27 cellular contexts compared by ENCODE assay signal in the genomic region with DNA sequence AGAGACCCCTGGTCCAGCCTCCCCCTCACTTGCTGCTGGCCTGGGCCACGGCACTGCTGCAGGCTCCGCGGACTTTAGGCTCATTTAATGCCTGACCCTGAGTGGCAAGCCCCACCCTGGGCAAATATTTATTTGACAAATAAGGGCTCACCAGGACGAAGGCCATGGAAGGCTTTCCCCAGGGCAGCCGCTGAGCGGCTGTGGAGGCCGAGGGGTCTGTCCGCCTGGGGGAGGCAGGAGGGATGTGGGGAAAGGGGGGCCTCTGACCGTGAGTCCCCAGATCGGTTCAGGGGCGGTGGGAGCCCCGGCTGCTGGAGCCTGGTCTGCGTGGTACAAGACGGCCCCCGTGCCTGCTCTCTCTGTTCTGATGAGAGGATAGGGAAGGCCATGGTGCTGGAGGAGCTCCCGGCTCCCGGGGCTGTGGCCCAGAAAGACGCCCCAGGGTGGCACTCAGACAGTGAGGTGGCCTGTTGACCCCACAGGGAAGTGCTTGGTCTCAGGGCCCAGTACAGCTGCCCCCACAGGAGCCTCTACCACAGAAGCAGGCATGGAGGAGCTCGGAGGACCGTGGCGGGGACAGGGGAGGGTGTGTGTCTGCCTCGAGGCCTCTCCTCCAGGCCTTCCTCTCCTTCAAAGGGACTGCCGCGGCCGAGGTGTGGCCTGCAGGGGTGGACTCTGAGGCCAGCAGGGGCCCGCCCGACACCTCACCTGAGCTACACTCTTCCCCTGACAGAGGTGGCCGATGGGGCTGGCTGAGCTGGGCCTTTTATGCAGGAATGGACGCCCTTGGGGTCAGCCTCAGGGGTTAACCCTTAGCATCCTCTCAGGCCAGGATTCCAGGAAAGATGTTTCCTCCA. TPM values are rescaled to one million over a fixed set of nuclear protein-coding genes. Genes with fewer than 3 reads are reported as not detected.
DNase-seq lines count a peak whose midpoint lies in the region; ATAC-seq and TF ChIP-seq lines count a peak whose summit lies in the region.
"Had no signal": no experiment of that assay in that cellular context is flagged by ENCODE, and none has a peak within 500 bp of the region (broad histone marks: within the 10 kb centered on the region; RNA-seq: fewer than 3 reads in every experiment).

No MANE protein-coding gene starts in this region.

- H3K27ac ChIP-seq in left lung (no peak overlapping the region), prostate gland (no peak overlapping the region)
- H3K27ac ChIP-seq: left ventricle myocardium inferior, parathyroid adenoma, SJCRH30, skin epidermis had no signal

- H3K4me3 Mint-ChIP-seq in progenitor cell of endocrine pancreas (ENCODE audit: low read depth) (peak overlapping the region; percentile 35), CD14-positive monocyte (no peak overlapping the region)
- H3K4me3 Mint-ChIP-seq: activated CD4-positive, alpha-beta T cell treated with anti-CD3 and anti-CD28 coated beads, Interleukin-2, amount 10 ng/mL, durations not matched to agents 7 days and 5 days; activated naive CD8-positive, alpha-beta T cell treated with anti-CD3 and anti-CD28 coated beads, Interleukin-2, amount 50 U/mL, for 24 hours; CD8-positive, alpha-beta memory T cell; stimulated activated naive CD8-positive, alpha-beta T cell treated with anti-CD3 and anti-CD28 coated beads, Interleukin-15, Interleukin-2, amounts not matched to agents 100 ng/mL and 50 ng/mL, for 24 hours had no signal

- H3K27me3 ChIP-seq in left lung (peaks cover 0 to 20% of the 10 kb centered on the region in 2 donors), prostate gland (replicated peaks; ENCODE audit: insufficient read depth) (no peaks in the 10 kb centered on the region)
- H3K27me3 ChIP-seq: body of pancreas, upper lobe of left lung had no signal

- H3K4me1 Mint-ChIP-seq in progenitor cell of endocrine pancreas (ENCODE audit: low read depth) (peaks cover 34% of the 10 kb centered on the region), CD14-positive monocyte (no peaks in the 10 kb centered on the region)

- H3K27me3 Mint-ChIP-seq in progenitor cell of endocrine pancreas (no peaks in the 10 kb centered on the region), CD14-positive monocyte (ENCODE audit: low read depth in 3 of 3) (peaks cover 9 to 27% (median 26%) of the 10 kb centered on the region in 3 donors)
- H3K27me3 Mint-ChIP-seq: activated CD4-positive, alpha-beta T cell treated with anti-CD3 and anti-CD28 coated beads, Interleukin-2, amount 10 ng/mL, durations not matched to agents 7 days and 5 days; activated naive CD8-positive, alpha-beta T cell treated with anti-CD3 and anti-CD28 coated beads, Interleukin-2, amount 50 U/mL, for 24 hours; naive B cell; stimulated activated naive CD8-positive, alpha-beta T cell treated with anti-CD3 and anti-CD28 coated beads, Interleukin-15, Interleukin-2, amounts not matched to agents 100 ng/mL and 50 ng/mL, for 24 hours had no signal

- H3K4me3 ChIP-seq in left lung (no peak overlapping the region), prostate gland (no peak overlapping the region)
- H3K4me3 ChIP-seq: body of pancreas, left ventricle myocardium inferior, SJCRH30, skin epidermis, upper lobe of left lung had no signal

- no peaks in the 10 kb centered on the region for H3K36me3 Mint-ChIP-seq in progenitor cell of endocrine pancreas (ENCODE audit: insufficient read depth)
- H3K36me3 Mint-ChIP-seq in CD14-positive monocyte, result peaks cover 0 to 4% of the 10 kb centered on the region in 2 donors
- H3K36me3 Mint-ChIP-seq: CD8-positive, alpha-beta memory T cell; naive B cell had no signal

- 70% methylated on average over 23 of the region's 29 CpGs for WGBS in prostate gland

- peak; percentile 32 for DNase-seq in DMS53 treated with DMSO at 0.1 percent for 48 hours (lab: John Stamatoyannopoulos, UW; ENCODE audit: unreplicated experiment)
- DNase-seq in NCI-H69 (lab: John Stamatoyannopoulos, UW), result peak; percentile 11
- DNase-seq in left lung, result peak in 1 of 2 donors; percentile 78
- no peak for DNase-seq in progenitor cell of endocrine pancreas (ENCODE audit: low spot score, unreplicated experiment)
- no peak for DNase-seq in GM19238 (ENCODE audit: insufficient read length, low spot score)
- no peak for DNase-seq in CD14-positive monocyte (ENCODE audit: low spot score)
- DNase-seq in stimulated activated naive CD8-positive, alpha-beta T cell treated with anti-CD3 and anti-CD28 coated beads, Interleukin-15, Interleukin-2, amounts not matched to agents 100 U/mL and 50 U/mL, for 24 hours, result no peak
- DNase-seq in prostate gland (ENCODE audit: low spot score), result no peak
- DNase-seq: activated CD4-positive, alpha-beta T cell treated with anti-CD3 and anti-CD28 coated beads, Interleukin-2, amount 10 ng/mL, durations not matched to agents 7 days and 5 days; activated CD8-positive, alpha-beta memory T cell treated with anti-CD3 and anti-CD28 coated beads, Interleukin-2, amount 50 U/mL, for 4 hours; activated effector memory CD4-positive, alpha-beta T cell treated with Interleukin-2 at 50 U/mL for 16 hours; activated naive CD8-positive, alpha-beta T cell treated with anti-CD3 and anti-CD28 coated beads, Interleukin-2, amount 50 U/mL, for 24 hours; left ventricle myocardium inferior; naive B cell; NCI-H1417 treated with DMSO at 0.1 percent for 48 hours; NCI-H774; OCI-M1 had no signal

- ATAC-seq in left lung, result peak; percentile 33
- ATAC-seq in stimulated activated naive CD8-positive, alpha-beta T cell treated with anti-CD3 and anti-CD28 coated beads, Interleukin-15, Interleukin-2, amounts not matched to agents 100 U/mL and 50 U/mL, for 24 hours, result no peak
- ATAC-seq: activated naive CD8-positive, alpha-beta T cell treated with anti-CD3 and anti-CD28 coated beads, Interleukin-2, amount 50 U/mL, for 24 hours; body of pancreas had no signal

- no peaks in the 10 kb centered on the region for H3K9me3 Mint-ChIP-seq in progenitor cell of endocrine pancreas (ENCODE audit: low read depth)
- H3K9me3 Mint-ChIP-seq in CD14-positive monocyte, result peaks cover 2 to 12% (median 7%) of the 10 kb centered on the region in 7 donors
- H3K9me3 Mint-ChIP-seq: activated CD4-positive, alpha-beta T cell treated with anti-CD3 and anti-CD28 coated beads, Interleukin-2, amount 10 ng/mL, durations not matched to agents 7 days and 5 days; activated naive CD8-positive, alpha-beta T cell treated with anti-CD3 and anti-CD28 coated beads, Interleukin-2, amount 50 U/mL, for 24 hours; stimulated activated naive CD8-positive, alpha-beta T cell treated with anti-CD3 and anti-CD28 coated beads, Interleukin-15, Interleukin-2, amounts not matched to agents 100 ng/mL and 50 ng/mL, for 24 hours had no signal

- H3K9me3 ChIP-seq in left lung, result no peaks in the 10 kb centered on the region
- no peaks in the 10 kb centered on the region for H3K9me3 ChIP-seq in prostate gland
- H3K9me3 ChIP-seq: body of pancreas, left ventricle myocardium inferior, SJCRH30, upper lobe of left lung had no signal

- H3K36me3 ChIP-seq in left lung, result no peaks in the 10 kb centered on the region
- no peaks in the 10 kb centered on the region for H3K36me3 ChIP-seq in prostate gland
- H3K36me3 ChIP-seq: left ventricle myocardium inferior, SJCRH30, upper lobe of left lung had no signal

- H3K4me1 ChIP-seq in left lung (peaks cover 0 to 14% of the 10 kb centered on the region in 2 donors), prostate gland (replicated peaks) (no peaks in the 10 kb centered on the region)
- H3K4me1 ChIP-seq: parathyroid adenoma had no signal

- TF ChIP-seq POLR2A in prostate gland (IDR thresholded peaks at IDR 0.05), result no peak

- TF ChIP-seq CTCF in left lung (IDR thresholded peaks at IDR 0.05) (no peak), progenitor cell of endocrine pancreas (IDR thresholded peaks at IDR 0.05; ENCODE audit: unreplicated experiment) (no peak), CD14-positive monocyte (IDR thresholded peaks at IDR 0.05) (no peak), prostate gland (IDR thresholded peaks at IDR 0.05) (no peak)

- intact Hi-C loops in left lung (cut with DNase I), result loop anchor here in 1 of 2 donors (10.0 kb wide), 2 partner anchors 120 to 170 kb away; a partner anchor contains a TSS
- intact Hi-C loops in CD14-positive monocyte (cut with micrococcal nuclease), result loop anchor here in 1 of 2 donors (5.0 kb wide), 1 partner anchor 167 kb away; no protein-coding TSS in a partner anchor
- intact Hi-C loops in prostate gland (cut with DNase I), result loop anchor here (5.0 kb wide), 1 partner anchor 247 kb away; no protein-coding TSS in a partner anchor

- H3K27ac Mint-ChIP-seq in progenitor cell of endocrine pancreas (peak overlapping the region; percentile 82), CD14-positive monocyte (peak overlapping the region in 1 of 7 donors; percentile 40)
- H3K27ac Mint-ChIP-seq: activated CD4-positive, alpha-beta T cell treated with anti-CD3 and anti-CD28 coated beads, Interleukin-2, amount 10 ng/mL, durations not matched to agents 7 days and 5 days; activated naive CD8-positive, alpha-beta T cell treated with anti-CD3 and anti-CD28 coated beads, Interleukin-2, amount 50 U/mL, for 24 hours; CD8-positive, alpha-beta memory T cell had no signal

RNA-seq across cellular contexts. Expression of a gene that starts 9.1 kb away (rescaled TPM):
- 10 to 100 TPM in 1 of 2 donors, 1 to 10 TPM in 1; 8.0 to 14.0 TPM for total RNA-seq in left lung
- 21.3 and 23.2 TPM in 2 replicates for total RNA-seq in progenitor cell of endocrine pancreas
- 1 to 10 TPM; 3.0 to 3.3 TPM for polyA plus RNA-seq in CD14-positive monocyte
- 10 to 100 TPM; 20.0 to 26.4 TPM for total RNA-seq in prostate gland

RNA-seq across cellular contexts. Expression of a gene that starts 48.7 kb away (rescaled TPM):
- 1 to 10 TPM in 1 of 2 donors, under 1 TPM in 1; 0.17 to 4.6 TPM for total RNA-seq in left lung
- total RNA-seq in progenitor cell of endocrine pancreas, result 5.0 and 5.5 TPM in 2 replicates
- polyA plus RNA-seq in CD14-positive monocyte, result under 1 TPM in 1 of 2 donors, not detected in 1; 0.06 TPM
- 1 to 10 TPM in 1 of 2 donors, under 1 TPM in 1; 0.77 to 7.3 TPM for total RNA-seq in prostate gland
- total RNA-seq: CD8-positive, alpha-beta memory T cell; IMR-90; left ventricle myocardium inferior; MCF 10A had no signal
- polyA plus RNA-seq: CD8-positive, alpha-beta memory T cell; IMR-90 had no signal

RNA-seq across cellular contexts. Expression of a gene that starts 50.9 kb away (rescaled TPM):
- total RNA-seq in left lung (1 to 10 TPM; 1.2 to 1.7 TPM), progenitor cell of endocrine pancreas (not detected in 2 replicates), prostate gland (1 to 10 TPM; 1.4 to 1.8 TPM)
- polyA plus RNA-seq in CD14-positive monocyte, result not detected
- total RNA-seq: activated CD4-positive, alpha-beta T cell treated with anti-CD3 and anti-CD28 coated beads, Interleukin-2, amount 10 ng/mL, durations not matched to agents 7 days and 5 days; CD8-positive, alpha-beta memory T cell; IMR-90; left ventricle myocardium inferior; SJCRH30; T-helper 1 cell treated with Interleukin-12 subunit alpha and Interleukin-12 subunit beta and Interleukin-4 antibody, amounts not matched to agents 30 ng/mL and 1 ng/mL, for 36 hours had no signal
- polyA plus RNA-seq: CD8-positive, alpha-beta memory T cell; IMR-90 had no signal

Comparison
In these comparisons a context has a peak if more than half of its experiments do, and no peak if none do; other contexts are left out.
1. DNase-seq: peak in DMS53 treated with DMSO at 0.1 percent for 48 hours (single experiment) and NCI-H69 (single experiment); none in progenitor cell of endocrine pancreas (single experiment), GM19238 (single experiment), CD14-positive monocyte (single experiment), stimulated activated naive CD8-positive, alpha-beta T cell treated with anti-CD3 and anti-CD28 coated beads, Interleukin-15, Interleukin-2, amounts not matched to agents 100 U/mL and 50 U/mL, for 24 hours (single experiment) and prostate gland (single experiment).